1 cellular context compared by ENCODE assay signal in the genomic region with DNA sequence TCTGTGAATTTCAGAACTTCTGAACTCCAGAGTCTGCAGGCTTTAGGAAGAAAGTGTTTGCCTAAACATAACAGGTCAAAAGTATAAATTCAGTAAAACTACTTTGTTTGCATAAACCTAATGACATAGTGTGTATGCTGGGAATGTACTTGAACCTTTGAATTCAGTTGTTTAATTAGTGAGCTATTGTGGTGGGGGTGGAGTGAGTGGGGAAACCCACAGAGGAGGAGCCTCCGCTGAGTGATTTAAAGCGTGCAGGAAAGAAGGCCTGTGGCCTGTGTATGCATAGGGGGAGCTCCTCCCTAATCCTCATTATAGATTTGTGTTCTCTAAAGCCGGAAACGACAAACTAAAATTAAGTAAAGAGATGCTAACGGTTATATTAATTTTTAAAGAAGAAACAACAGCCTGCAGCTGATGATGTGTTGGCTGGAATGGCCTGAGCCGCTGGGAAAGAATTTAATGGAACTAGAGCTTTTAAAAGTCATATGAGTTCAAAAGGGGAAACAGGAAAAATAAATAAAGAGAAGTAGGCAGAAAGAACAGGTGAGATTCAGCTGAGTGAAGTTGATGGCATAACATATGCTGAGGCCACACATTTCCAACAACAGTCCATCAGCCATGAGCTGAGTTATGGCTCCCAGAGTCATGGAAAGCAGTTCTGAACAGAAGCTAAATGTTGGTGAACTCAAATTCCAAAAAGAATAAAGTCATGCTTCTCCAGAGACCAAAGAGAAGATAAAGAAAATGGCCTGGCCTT.
TF ChIP-seq lines count a peak whose summit lies in the region.

No MANE protein-coding gene starts in this region.

TF ChIP-seq in HepG2, 621 proteins besides CTCF, POLR2A, EP300 and RAD21 (continued from another document):
- TF ChIP-seq, protein P1, sequence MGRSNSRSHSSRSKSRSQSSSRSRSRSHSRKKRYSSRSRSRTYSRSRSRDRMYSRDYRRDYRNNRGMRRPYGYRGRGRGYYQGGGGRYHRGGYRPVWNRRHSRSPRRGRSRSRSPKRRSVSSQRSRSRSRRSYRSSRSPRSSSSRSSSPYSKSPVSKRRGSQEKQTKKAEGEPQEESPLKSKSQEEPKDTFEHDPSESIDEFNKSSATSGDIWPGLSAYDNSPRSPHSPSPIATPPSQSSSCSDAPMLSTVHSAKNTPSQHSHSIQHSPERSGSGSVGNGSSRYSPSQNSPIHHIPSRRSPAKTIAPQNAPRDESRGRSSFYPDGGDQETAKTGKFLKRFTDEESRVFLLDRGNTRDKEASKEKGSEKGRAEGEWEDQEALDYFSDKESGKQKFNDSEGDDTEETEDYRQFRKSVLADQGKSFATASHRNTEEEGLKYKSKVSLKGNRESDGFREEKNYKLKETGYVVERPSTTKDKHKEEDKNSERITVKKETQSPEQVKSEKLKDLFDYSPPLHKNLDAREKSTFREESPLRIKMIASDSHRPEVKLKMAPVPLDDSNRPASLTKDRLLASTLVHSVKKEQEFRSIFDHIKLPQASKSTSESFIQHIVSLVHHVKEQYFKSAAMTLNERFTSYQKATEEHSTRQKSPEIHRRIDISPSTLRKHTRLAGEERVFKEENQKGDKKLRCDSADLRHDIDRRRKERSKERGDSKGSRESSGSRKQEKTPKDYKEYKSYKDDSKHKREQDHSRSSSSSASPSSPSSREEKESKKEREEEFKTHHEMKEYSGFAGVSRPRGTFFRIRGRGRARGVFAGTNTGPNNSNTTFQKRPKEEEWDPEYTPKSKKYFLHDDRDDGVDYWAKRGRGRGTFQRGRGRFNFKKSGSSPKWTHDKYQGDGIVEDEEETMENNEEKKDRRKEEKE (IDR thresholded peaks at IDR 0.05), result no peak
- TF ChIP-seq ZFP62 (CRISPR knock-in tag; IDR thresholded peaks at IDR 0.05) (no peak), SP4 (CRISPR knock-in tag; IDR thresholded peaks at IDR 0.05) (no peak), CBX5 (CRISPR knock-in tag; IDR thresholded peaks at IDR 0.05; ENCODE audit: borderline replicate concordance) (no peak), RORA (CRISPR knock-in tag; IDR thresholded peaks at IDR 0.05) (no peak), ATAD3A (CRISPR knock-in tag; IDR thresholded peaks at IDR 0.05) (no peak)
- TF ChIP-seq, protein P2, sequence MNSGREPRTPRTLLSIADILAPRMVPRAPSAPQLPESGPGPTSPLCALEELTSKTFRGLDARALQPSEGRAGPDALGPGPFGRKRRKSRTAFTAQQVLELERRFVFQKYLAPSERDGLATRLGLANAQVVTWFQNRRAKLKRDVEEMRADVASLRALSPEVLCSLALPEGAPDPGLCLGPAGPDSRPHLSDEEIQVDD (CRISPR knock-in tag; IDR thresholded peaks at IDR 0.05; ENCODE audit: borderline replicate concordance), result no peak
- TF ChIP-seq, protein P3, sequence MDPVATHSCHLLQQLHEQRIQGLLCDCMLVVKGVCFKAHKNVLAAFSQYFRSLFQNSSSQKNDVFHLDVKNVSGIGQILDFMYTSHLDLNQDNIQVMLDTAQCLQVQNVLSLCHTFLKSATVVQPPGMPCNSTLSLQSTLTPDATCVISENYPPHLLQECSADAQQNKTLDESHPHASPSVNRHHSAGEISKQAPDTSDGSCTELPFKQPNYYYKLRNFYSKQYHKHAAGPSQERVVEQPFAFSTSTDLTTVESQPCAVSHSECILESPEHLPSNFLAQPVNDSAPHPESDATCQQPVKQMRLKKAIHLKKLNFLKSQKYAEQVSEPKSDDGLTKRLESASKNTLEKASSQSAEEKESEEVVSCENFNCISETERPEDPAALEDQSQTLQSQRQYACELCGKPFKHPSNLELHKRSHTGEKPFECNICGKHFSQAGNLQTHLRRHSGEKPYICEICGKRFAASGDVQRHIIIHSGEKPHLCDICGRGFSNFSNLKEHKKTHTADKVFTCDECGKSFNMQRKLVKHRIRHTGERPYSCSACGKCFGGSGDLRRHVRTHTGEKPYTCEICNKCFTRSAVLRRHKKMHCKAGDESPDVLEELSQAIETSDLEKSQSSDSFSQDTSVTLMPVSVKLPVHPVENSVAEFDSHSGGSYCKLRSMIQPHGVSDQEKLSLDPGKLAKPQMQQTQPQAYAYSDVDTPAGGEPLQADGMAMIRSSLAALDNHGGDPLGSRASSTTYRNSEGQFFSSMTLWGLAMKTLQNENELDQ (CRISPR knock-in tag; IDR thresholded peaks at IDR 0.05; ENCODE audit: borderline replicate concordance), result no peak
- TF ChIP-seq, protein P4, sequence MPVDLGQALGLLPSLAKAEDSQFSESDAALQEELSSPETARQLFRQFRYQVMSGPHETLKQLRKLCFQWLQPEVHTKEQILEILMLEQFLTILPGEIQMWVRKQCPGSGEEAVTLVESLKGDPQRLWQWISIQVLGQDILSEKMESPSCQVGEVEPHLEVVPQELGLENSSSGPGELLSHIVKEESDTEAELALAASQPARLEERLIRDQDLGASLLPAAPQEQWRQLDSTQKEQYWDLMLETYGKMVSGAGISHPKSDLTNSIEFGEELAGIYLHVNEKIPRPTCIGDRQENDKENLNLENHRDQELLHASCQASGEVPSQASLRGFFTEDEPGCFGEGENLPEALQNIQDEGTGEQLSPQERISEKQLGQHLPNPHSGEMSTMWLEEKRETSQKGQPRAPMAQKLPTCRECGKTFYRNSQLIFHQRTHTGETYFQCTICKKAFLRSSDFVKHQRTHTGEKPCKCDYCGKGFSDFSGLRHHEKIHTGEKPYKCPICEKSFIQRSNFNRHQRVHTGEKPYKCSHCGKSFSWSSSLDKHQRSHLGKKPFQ (CRISPR knock-in tag; IDR thresholded peaks at IDR 0.05; ENCODE audit: insufficient replicate concordance), result no peak
